3 cellular contexts compared by ENCODE assay signal in genomic region chr19:14462401-14462800, GRCh38. TPM values are rescaled to one million over a fixed set of nuclear protein-coding genes. Genes with fewer than 3 reads are reported as not detected.
"Had no signal": no experiment of that assay in that cellular context is flagged by ENCODE, and none has a peak within 500 bp of the region (broad histone marks: within the 10 kb centered on the region; RNA-seq: fewer than 3 reads in every experiment).

No MANE protein-coding gene starts in this region.

RNA-seq across cellular contexts. Expression of gene PTGER1, which starts 12.8 kb away (rescaled TPM):
- total RNA-seq: Peyer's patch, Right ventricle myocardium superior, SK-MEL-5 had no signal
